17 cellular contexts compared by ENCODE assay signal in genomic region chr11:70877151-70877550, GRCh38.
"Had no signal": no experiment of that assay in that cellular context is flagged by ENCODE, and none has a peak within 500 bp of the region (broad histone marks: within the 10 kb centered on the region; RNA-seq: fewer than 3 reads in every experiment).

No MANE protein-coding gene starts in this region.

- H3K9me3 ChIP-seq: colonic mucosa, heart right ventricle, ovary, suprapubic skin, thyroid gland had no signal

- ATAC-seq: heart right ventricle; naive thymus-derived CD4-positive, alpha-beta T cell; right cardiac atrium; stimulated activated naive CD8-positive, alpha-beta T cell treated with anti-CD3 and anti-CD28 coated beads, Interleukin-15, Interleukin-2, amounts not matched to agents 100 U/mL and 50 U/mL, for 24 hours had no signal

- FAIRE-seq: frontal cortex, islet of Langerhans, small intestine, urothelium cell line had no signal

- H3K27ac ChIP-seq: colonic mucosa, heart right ventricle, ovary, suprapubic skin had no signal

- H3K4me1 ChIP-seq: colonic mucosa, suprapubic skin had no signal

- DNase-seq: colonic mucosa; heart right ventricle; hypothalamus; mammary epithelial cell; naive thymus-derived CD4-positive, alpha-beta T cell; nephron progenitor cell; ovary; right cardiac atrium; small intestine; stimulated activated CD4-positive, alpha-beta T cell treated with anti-CD3 and anti-CD28 coated beads, Interleukin-12 subunit alpha, Interleukin-12 subunit beta, amount 100 ng/mL, for 4 hours; stimulated activated CD4-positive, alpha-beta T cell treated with anti-CD3 and anti-CD28 coated beads, Interleukin-2, amount 100 ng/mL, for 48 hours; stimulated activated naive CD8-positive, alpha-beta T cell treated with anti-CD3 and anti-CD28 coated beads, Interleukin-15, Interleukin-2, amounts not matched to agents 100 U/mL and 50 U/mL, for 24 hours had no signal

- H3K36me3 ChIP-seq: colonic mucosa, heart right ventricle, ovary, suprapubic skin, thyroid gland had no signal

- H3K4me3 ChIP-seq: colonic mucosa, heart right ventricle, ovary, suprapubic skin, thyroid gland had no signal

- H3K27me3 ChIP-seq: colonic mucosa, ovary, thyroid gland had no signal
